In genomic region chr1:40745180-40745579, GRCh38 we compare ENCODE assay signal across 22 cellular contexts. TPM values are rescaled to one million over a fixed set of nuclear protein-coding genes. Genes with fewer than 3 reads are reported as not detected.
A peak's percentile ranks its signal among the peaks of the same experiment; 100 is the strongest.
DNase-seq lines count a peak whose midpoint lies in the region; FAIRE-seq and TF ChIP-seq lines count a peak whose summit lies in the region.
"Had no signal": no experiment of that assay in that cellular context is flagged by ENCODE, and none has a peak within 500 bp of the region (broad histone marks: within the 10 kb centered on the region; RNA-seq: fewer than 3 reads in every experiment).

No MANE protein-coding gene starts in this region.

- no peaks in the 10 kb centered on the region for H3K27me3 Mint-ChIP-seq in neural crest cell (ENCODE audit: low read depth)

- H3K4me1 ChIP-seq in GM23248 (ENCODE audit: insufficient read depth) (peaks cover 12% of the 10 kb centered on the region), OCI-LY7 (ENCODE audit: insufficient read depth, low read length, poor library complexity, severe bottlenecking) (peaks cover 13% of the 10 kb centered on the region)

- H3K4me2 ChIP-seq in GM23248 (ENCODE audit: unreplicated experiment) (no peak overlapping the region), OCI-LY7 (ENCODE audit: low read length) (no peak overlapping the region)

- CTCF ChIA-PET in OCI-LY7 (lab: Charles Lee; ENCODE audit: unreplicated experiment): no interaction called here

- peak overlapping the region; percentile 6 for H3K27ac Mint-ChIP-seq in neural crest cell (ENCODE audit: unreplicated experiment)
- H3K27ac Mint-ChIP-seq: endodermal cell had no signal

- no peak overlapping the region for H2AFZ ChIP-seq in GM23248
- no peak overlapping the region for H2AFZ ChIP-seq in OCI-LY7 (ENCODE audit: low read length)

- peaks cover 14% of the 10 kb centered on the region for H3K36me3 Mint-ChIP-seq in neural crest cell (ENCODE audit: low read depth)

- no TSS peak for BruUV-seq in OCI-LY7 (replicated peaks; lab: Mats Ljungman, UMichigan)

- intact Hi-C loops in OCI-LY7 (cut with micrococcal nuclease; ENCODE audit: unreplicated experiment): no loop called here

- DNase-seq in AG20443 (ENCODE audit: low spot score) (peak; percentile 45), GM23248 (peak; percentile 74), fibroblast of gingiva (ENCODE audit: low read depth) (peak; percentile 38), neural crest cell (ENCODE audit: low read depth, low spot score) (no peak), GM19240 (ENCODE audit: insufficient read length, low spot score) (no peak), OCI-LY7 (ENCODE audit: low spot score) (no peak), midbrain (lab: John Stamatoyannopoulos, UW) (no peak), frontal cortex (ENCODE audit: low spot score in 2 of 2) (no peak)
- DNase-seq: activated CD4-positive, CD25-positive, alpha-beta regulatory T cell; activated gamma-delta T cell; anterior cingulate cortex; endodermal cell; gastrocnemius medialis; left cardiac atrium; NCI-H1417; NCI-H748 treated with DMSO at 0.1 percent for 48 hours; PC-3; sigmoid colon; stimulated activated CD4-positive, alpha-beta T cell treated with anti-CD3 and anti-CD28 coated beads, Interleukin-2, amount 100 ng/mL, for 48 hours had no signal

- H3K4me3 ChIP-seq in GM23248: no peak overlapping the region
- H3K4me3 ChIP-seq in OCI-LY7 (ENCODE audit: low read depth, low read length, poor library complexity, severe bottlenecking): no peak overlapping the region
- H3K4me3 ChIP-seq: gastrocnemius medialis, GM12878, sigmoid colon, vagina had no signal

- no peak overlapping the region for H3K4me3 Mint-ChIP-seq in neural crest cell
- H3K4me3 Mint-ChIP-seq: endodermal cell had no signal

- H3K4me1 Mint-ChIP-seq in neural crest cell: peaks cover 32% of the 10 kb centered on the region

- no peak for FAIRE-seq in frontal cortex (lab: Jason Lieb, UNC)
- FAIRE-seq: GM12878, HTR-8/SVneo had no signal

- POLR2A ChIA-PET in OCI-LY7 (lab: Charles Lee): interaction anchor here (0.6 kb wide), 1 partner anchor 26 kb away, joined by 3 read pairs; no protein-coding TSS in a partner anchor

- WGBS in GM23248 (ENCODE audit: low coverage in 1 of 2, low lambda C conversion rate in 2 of 2, missing lambda C conversion rate in 2 of 2), 2 experiments: 16 to 28% methylated on average over 1 of the region's 1 CpG

- H3K36me3 ChIP-seq in GM23248 (ENCODE audit: low read depth) (peaks cover 15% of the 10 kb centered on the region; the same call in 1 of the 2 replicates), OCI-LY7 (ENCODE audit: insufficient read depth, low read length) (peaks cover 98% of the 10 kb centered on the region)

- no peaks in the 10 kb centered on the region for H3K9me3 Mint-ChIP-seq in neural crest cell
- H3K9me3 Mint-ChIP-seq: endodermal cell had no signal

- TF ChIP-seq CTCF in neural crest cell (conservative IDR thresholded peaks at IDR 0.05): no peak
- TF ChIP-seq CTCF in OCI-LY7 (conservative IDR thresholded peaks at IDR 0.05; ENCODE audit: low read length): no peak

- peak overlapping the region; percentile 67 for H3K27ac ChIP-seq in GM23248
- no peak overlapping the region for H3K27ac ChIP-seq in OCI-LY7 (ENCODE audit: low read depth, low read length, poor library complexity, severe bottlenecking)
- H3K27ac ChIP-seq: vagina had no signal

- peaks cover 23% of the 10 kb centered on the region; the same call in 1 of the 2 replicates for H3K79me2 ChIP-seq in GM23248 (ENCODE audit: insufficient read depth)
- no peaks in the 10 kb centered on the region; the same call in 1 of the 2 replicates for H3K79me2 ChIP-seq in OCI-LY7 (ENCODE audit: insufficient read depth, low read depth, low read length)

- H4K20me1 ChIP-seq in GM23248 (ENCODE audit: insufficient read depth) (no peaks in the 10 kb centered on the region), OCI-LY7 (ENCODE audit: insufficient read depth, low read length) (no peaks in the 10 kb centered on the region)

- no peaks in the 10 kb centered on the region for H3K9me3 ChIP-seq in GM23248 (ENCODE audit: low read depth)
- H3K9me3 ChIP-seq in OCI-LY7 (ENCODE audit: low read length): no peaks in the 10 kb centered on the region
- H3K9me3 ChIP-seq: gastrocnemius medialis, sigmoid colon, vagina had no signal

- peak overlapping the region; percentile 29; the same call in 1 of the 2 replicates for H3K9ac ChIP-seq in GM23248

- in situ Hi-C loops in GM23248 (cut with MboI): no loop called here

- H3K27me3 ChIP-seq in GM23248 (replicated peaks; ENCODE audit: insufficient read depth): no peaks in the 10 kb centered on the region
- H3K27me3 ChIP-seq: gastrocnemius medialis, sigmoid colon, vagina had no signal

- H3K9me2 ChIP-seq in GM23248 (ENCODE audit: insufficient read depth) (no peaks in the 10 kb centered on the region), OCI-LY7 (ENCODE audit: insufficient read depth, low read length) (no peaks in the 10 kb centered on the region)

- peaks cover 9% of the 10 kb centered on the region; the same call in 1 of the 2 replicates for H3F3A ChIP-seq in GM23248 (ENCODE audit: insufficient read depth)

RNA-seq across cellular contexts. Expression of gene KCNQ4, which starts 38.4 kb away (rescaled TPM):
- not detected in 2 replicates for total RNA-seq in GM23248 (2014; rRNA removed; shearing (Covaris generic))
- polyA plus RNA-seq in GM23248 (2016; fragmentation: Nextera tagmentation; extraction: Ambion mirVana): not detected in 2 replicates
- total RNA-seq in neural crest cell (0.89 and 0.91 TPM in 2 replicates), OCI-LY7 (2022) (0.37 and 0.49 TPM in 2 replicates), frontal cortex (1.2 TPM)
- 0.16 and 0.33 TPM in 2 replicates for total RNA-seq in OCI-LY7 (2014; rRNA removed; shearing (Covaris generic))

RNA-seq across cellular contexts. Expression of gene NFYC, which starts 53.7 kb away (rescaled TPM):
- 23.7 and 24.5 TPM in 2 replicates for total RNA-seq in GM23248 (2014; rRNA removed; shearing (Covaris generic))
- 28.3 and 33.1 TPM in 2 replicates for polyA plus RNA-seq in GM23248 (2016; fragmentation: Nextera tagmentation; extraction: Ambion mirVana)
- 67.2 and 73.1 TPM in 2 replicates for total RNA-seq in neural crest cell
- 29.3 and 39.1 TPM in 2 replicates for total RNA-seq in OCI-LY7 (2014; rRNA removed; shearing (Covaris generic))
- 71.0 and 77.1 TPM in 2 replicates for total RNA-seq in OCI-LY7 (2022)
- 31.8 TPM for total RNA-seq in frontal cortex

Comparison
In these comparisons a context has a peak if more than half of its experiments do, and no peak if none do; other contexts are left out.
1. DNase-seq: peak in AG20443 (single experiment), GM23248 (single experiment) and fibroblast of gingiva (single experiment); none in neural crest cell (single experiment), GM19240 (single experiment), OCI-LY7 (single experiment), midbrain (single experiment) and frontal cortex (0 of 2).